Comparison of ENCODE assay signal across 22 cellular contexts in the genomic region with DNA sequence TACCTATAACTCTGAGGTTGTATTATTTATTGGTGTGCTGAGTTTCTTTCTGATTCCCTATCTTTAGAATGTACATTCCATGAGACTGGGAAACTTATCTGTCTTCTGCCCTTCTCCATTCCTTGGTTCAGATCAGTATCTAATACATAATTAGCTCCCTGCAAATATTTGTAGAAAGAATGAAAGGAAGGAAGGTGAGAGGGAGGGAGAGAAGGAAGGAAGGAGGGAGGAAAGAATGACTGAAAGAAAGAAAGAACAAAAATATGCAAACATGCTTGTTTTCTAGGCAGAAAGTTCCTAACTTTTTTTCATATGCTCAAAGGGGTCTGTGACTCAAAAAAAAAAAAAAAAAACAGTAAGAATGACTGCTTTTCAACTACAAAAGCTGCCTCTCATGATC. TPM values are rescaled to one million over a fixed set of nuclear protein-coding genes. Genes with fewer than 3 reads are reported as not detected.
DNase-seq lines count a peak whose midpoint lies in the region; ATAC-seq and TF ChIP-seq lines count a peak whose summit lies in the region.
"Had no signal": no experiment of that assay in that cellular context is flagged by ENCODE, and none has a peak within 500 bp of the region (broad histone marks: within the 10 kb centered on the region; RNA-seq: fewer than 3 reads in every experiment).

No MANE protein-coding gene starts in this region.

- no peak for TF ChIP-seq POLR2A in heart left ventricle (IDR thresholded peaks at IDR 0.05)
- TF ChIP-seq POLR2A in esophagus muscularis mucosa (IDR thresholded peaks at IDR 0.05; ENCODE audit: low read depth) = no peak

- no peak for TF ChIP-seq CTCF in SK-N-SH (IDR thresholded peaks at IDR 0.05)
- no peak for TF ChIP-seq CTCF in activated B cell treated with CpG ODN at 0.5 μM for 24 hours (IDR thresholded peaks at IDR 0.05)
- no peak for TF ChIP-seq CTCF in heart left ventricle (IDR thresholded peaks at IDR 0.05)
- no peak for TF ChIP-seq CTCF in esophagus muscularis mucosa (IDR thresholded peaks at IDR 0.05)

- H3K9me3 Mint-ChIP-seq in activated B cell treated with CpG ODN at 0.5 μM for 24 hours (peaks cover 2% of the 10 kb centered on the region), memory B cell (peaks cover 1% of the 10 kb centered on the region)
- H3K9me3 Mint-ChIP-seq in activated T-cell treated with anti-CD3 and anti-CD28 coated beads, Interleukin-2, amount 50 U/mL, for 72 hours = peaks cover 0 to 1% of the 10 kb centered on the region in 2 donors
- H3K9me3 Mint-ChIP-seq: GM23338 had no signal

- ATAC-seq in SK-N-SH treated with all-trans-retinoic acid at 6 μM for 48 hours (no peak), activated B cell treated with CpG ODN at 0.5 μM for 24 hours (ENCODE audit: low read depth) (no peak), memory B cell (ENCODE audit: low read depth) (no peak), heart left ventricle (no peak)
- ATAC-seq in activated T-cell treated with anti-CD3 and anti-CD28 coated beads, Interleukin-2, amount 50 U/mL, for 72 hours (replicated peaks in 1 of 2) = no peak
- ATAC-seq: GM23338 had no signal

- H3K4me3 ChIP-seq in SK-N-SH (ENCODE audit: low read depth in 2 of 2, low read length in 1 of 2) (no peak overlapping the region), heart left ventricle (no peak overlapping the region), esophagus muscularis mucosa (no peak overlapping the region)
- H3K4me3 ChIP-seq: GM23338, HAP-1, SK-N-MC had no signal

- H3K27me3 ChIP-seq in SK-N-SH (ENCODE audit: insufficient read depth) (no peaks in the 10 kb centered on the region), heart left ventricle (no peaks in the 10 kb centered on the region), esophagus muscularis mucosa (no peaks in the 10 kb centered on the region)
- H3K27me3 ChIP-seq: BE2C had no signal

- CTCF ChIA-PET in SK-N-SH (lab: Yijun Ruan, JAX) = no interaction called here
- CTCF ChIA-PET in activated B cell treated with CpG ODN at 0.5 μM for 24 hours (lab: Charles Lee) = interaction anchor here (0.7 kb wide), 1 partner anchor 773 kb away, joined by 3 read pairs; no protein-coding TSS in a partner anchor

- DNase-seq in SK-N-SH (no peak), activated B cell treated with CpG ODN at 0.5 μM for 24 hours (no peak), memory B cell (ENCODE audit: low spot score in 2 of 2) (no peak), heart left ventricle (no peak), esophagus muscularis mucosa (ENCODE audit: extremely low spot score) (no peak), CD1c-positive myeloid dendritic cell (ENCODE audit: extremely low spot score) (no peak)
- no peak for DNase-seq in activated T-cell treated with anti-CD3 and anti-CD28 coated beads, Interleukin-2, amount 50 U/mL, for 72 hours
- DNase-seq: BE2C, Kasumi-1, NCI-H1105, NCI-H146, NCI-H1930, NCI-H2107, NCI-H524, NCI-H774, SIG-M5 had no signal

- H2AFZ ChIP-seq in SK-N-SH (ENCODE audit: low read depth) = peak overlapping the region; percentile 41; the same call in 1 of the 2 replicates
- H2AFZ ChIP-seq: GM23338 had no signal

- H3K4me3 Mint-ChIP-seq in activated B cell treated with CpG ODN at 0.5 μM for 24 hours = no peak overlapping the region
- H3K4me3 Mint-ChIP-seq in memory B cell = no peak overlapping the region
- H3K4me3 Mint-ChIP-seq in activated T-cell treated with anti-CD3 and anti-CD28 coated beads, Interleukin-2, amount 50 U/mL, for 72 hours = no peak overlapping the region
- H3K4me3 Mint-ChIP-seq: CD14-positive monocyte, GM23338 had no signal

- no peaks in the 10 kb centered on the region for H3K36me3 ChIP-seq in SK-N-SH (replicated peaks in 1 of 2; ENCODE audit: control insufficient read depth in 1 of 2, insufficient read depth in 2 of 2, low read length in 1 of 2)
- H3K36me3 ChIP-seq in heart left ventricle = no peaks in the 10 kb centered on the region
- no peaks in the 10 kb centered on the region for H3K36me3 ChIP-seq in esophagus muscularis mucosa
- H3K36me3 ChIP-seq: BE2C, HAP-1 had no signal

- H3K27me3 Mint-ChIP-seq in activated B cell treated with CpG ODN at 0.5 μM for 24 hours (no peaks in the 10 kb centered on the region), memory B cell (no peaks in the 10 kb centered on the region)
- peaks cover 20% of the 10 kb centered on the region for H3K27me3 Mint-ChIP-seq in activated T-cell treated with anti-CD3 and anti-CD28 coated beads, Interleukin-2, amount 50 U/mL, for 72 hours (ENCODE audit: low read depth)

- H3K27ac ChIP-seq in SK-N-SH (ENCODE audit: low read depth in 2 of 2, low read length in 1 of 2) (no peak overlapping the region), heart left ventricle (no peak overlapping the region), esophagus muscularis mucosa (replicated peaks in 1 of 4) (no peak overlapping the region)
- H3K27ac ChIP-seq: 22Rv1, SK-N-MC had no signal

- H4K20me1 ChIP-seq in SK-N-SH (ENCODE audit: insufficient read depth) = no peaks in the 10 kb centered on the region

- intact Hi-C loops in activated B cell treated with CpG ODN at 0.5 μM for 24 hours (cut with micrococcal nuclease) (no loop called here), heart left ventricle (cut with DNase I) (loop anchor here in 5 of 10 donors (10.0 kb wide), 3 partner anchors 69 to 109 kb away; no protein-coding TSS in a partner anchor), esophagus muscularis mucosa (cut with DNase I) (loop anchor here (10.0 kb wide), 2 partner anchors 91 to 139 kb away; no protein-coding TSS in a partner anchor)

- TF ChIP-seq EP300 in SK-N-SH (IDR thresholded peaks at IDR 0.05; ENCODE audit: borderline replicate concordance in 1 of 2, low read depth in 1 of 2, low read length in 1 of 2) (no peak), esophagus muscularis mucosa (IDR thresholded peaks at IDR 0.05) (no peak)

- peaks cover 7% of the 10 kb centered on the region for H3F3A ChIP-seq in SK-N-SH (replicated peaks; ENCODE audit: insufficient read depth)

- H3K4me1 Mint-ChIP-seq in activated B cell treated with CpG ODN at 0.5 μM for 24 hours (peaks cover 22% of the 10 kb centered on the region), memory B cell (peaks cover 16% of the 10 kb centered on the region)
- peaks cover 20% of the 10 kb centered on the region for H3K4me1 Mint-ChIP-seq in activated T-cell treated with anti-CD3 and anti-CD28 coated beads, Interleukin-2, amount 50 U/mL, for 72 hours (ENCODE audit: low read depth)

- H3K4me1 ChIP-seq in SK-N-SH (ENCODE audit: control insufficient read depth in 1 of 2, insufficient read depth in 2 of 2, low read depth in 1 of 2, low read length in 1 of 2) (peaks cover 0 to 11% of the 10 kb centered on the region in 2 experiments; a peak in 3 of 4 replicates), heart left ventricle (peaks cover 0 to 11% (median 0%) of the 10 kb centered on the region in 12 donors), esophagus muscularis mucosa (peaks cover 0 to 11% (median 10%) of the 10 kb centered on the region in 4 donors)
- H3K4me1 ChIP-seq: BE2C had no signal

- no peaks in the 10 kb centered on the region for H3K9me2 ChIP-seq in SK-N-SH

- H3K27ac Mint-ChIP-seq in activated B cell treated with CpG ODN at 0.5 μM for 24 hours (peak overlapping the region; percentile 47), memory B cell (peak overlapping the region; percentile 45)
- no peak overlapping the region for H3K27ac Mint-ChIP-seq in activated T-cell treated with anti-CD3 and anti-CD28 coated beads, Interleukin-2, amount 50 U/mL, for 72 hours
- H3K27ac Mint-ChIP-seq: CD14-positive monocyte, GM23338 had no signal

- H3K4me2 ChIP-seq in SK-N-SH = no peak overlapping the region
- H3K4me2 ChIP-seq: GM23338 had no signal

- H3K36me3 Mint-ChIP-seq in activated B cell treated with CpG ODN at 0.5 μM for 24 hours (ENCODE audit: low read depth) (peaks cover 7% of the 10 kb centered on the region), memory B cell (peaks cover 1% of the 10 kb centered on the region)
- peaks cover 4 to 5% of the 10 kb centered on the region in 2 donors for H3K36me3 Mint-ChIP-seq in activated T-cell treated with anti-CD3 and anti-CD28 coated beads, Interleukin-2, amount 50 U/mL, for 72 hours (ENCODE audit: insufficient read depth in 2 of 2)
- H3K36me3 Mint-ChIP-seq: CD14-positive monocyte had no signal

- no peak for TF ChIP-seq RAD21 in SK-N-SH (IDR thresholded peaks at IDR 0.05; ENCODE audit: low read length)

- 0 out of 2 replicates have a peak, but pooled peaks cover under 1% of the 10 kb centered on the region for H3K79me2 ChIP-seq in SK-N-SH (ENCODE audit: insufficient read depth)

- H3K9ac ChIP-seq in SK-N-SH = no peak overlapping the region

- no peaks in the 10 kb centered on the region for H3K9me3 ChIP-seq in SK-N-SH
- peaks cover 0 to 9% (median 2%) of the 10 kb centered on the region in 12 donors for H3K9me3 ChIP-seq in heart left ventricle
- no peaks in the 10 kb centered on the region for H3K9me3 ChIP-seq in esophagus muscularis mucosa
- H3K9me3 ChIP-seq: BE2C, HAP-1 had no signal

- POLR2A ChIA-PET in SK-N-SH (lab: Yijun Ruan, JAX) = no interaction called here
- POLR2A ChIA-PET in activated B cell treated with CpG ODN at 0.5 μM for 24 hours (lab: Charles Lee) = interaction anchor here (1.0 kb wide), 1 partner anchor 47 kb away, joined by 19 read pairs; no protein-coding TSS in a partner anchor

TF ChIP-seq in SK-N-SH, 30 proteins besides CTCF, POLR2A, EP300 and RAD21 (continues in another document):
- TF ChIP-seq SIN3A (IDR thresholded peaks at IDR 0.05; ENCODE audit: borderline replicate concordance, low read depth, low read length) = no peak

TF ChIP-seq in SK-N-SH treated with all-trans-retinoic acid at 6 μM for 48 hours, 23 proteins besides CTCF, POLR2A, EP300 and RAD21 (continues in another document):
- TF ChIP-seq ZNF8 (CRISPR knock-in tag; IDR thresholded peaks at IDR 0.05) (no peak), PPARA (CRISPR knock-in tag; IDR thresholded peaks at IDR 0.05; ENCODE audit: borderline replicate concordance) (no peak)
- TF ChIP-seq, protein P1, sequence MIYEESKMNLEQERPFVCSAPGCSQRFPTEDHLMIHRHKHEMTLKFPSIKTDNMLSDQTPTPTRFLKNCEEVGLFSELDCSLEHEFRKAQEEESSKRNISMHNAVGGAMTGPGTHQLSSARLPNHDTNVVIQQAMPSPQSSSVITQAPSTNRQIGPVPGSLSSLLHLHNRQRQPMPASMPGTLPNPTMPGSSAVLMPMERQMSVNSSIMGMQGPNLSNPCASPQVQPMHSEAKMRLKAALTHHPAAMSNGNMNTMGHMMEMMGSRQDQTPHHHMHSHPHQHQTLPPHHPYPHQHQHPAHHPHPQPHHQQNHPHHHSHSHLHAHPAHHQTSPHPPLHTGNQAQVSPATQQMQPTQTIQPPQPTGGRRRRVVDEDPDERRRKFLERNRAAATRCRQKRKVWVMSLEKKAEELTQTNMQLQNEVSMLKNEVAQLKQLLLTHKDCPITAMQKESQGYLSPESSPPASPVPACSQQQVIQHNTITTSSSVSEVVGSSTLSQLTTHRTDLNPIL (CRISPR knock-in tag; IDR thresholded peaks at IDR 0.05; ENCODE audit: low read depth) = no peak

RNA-seq across cellular contexts. Expression of a gene that starts 3.9 kb away (rescaled TPM):
- polyA plus RNA-seq in SK-N-SH (2012; rRNA removed) (8.2 and 8.9 TPM in 2 replicates), heart left ventricle (1 to 10 TPM; 1.3 to 8.6 TPM)
- 9.6 and 10.1 TPM in 2 replicates for polyA plus RNA-seq in SK-N-SH (2012; cell fraction: cytosol; rRNA removed)
- polyA plus RNA-seq in SK-N-SH (2012; cell fraction: nucleus; rRNA removed) = 11.3 and 12.2 TPM in 2 replicates
- total RNA-seq in activated B cell treated with CpG ODN at 0.5 μM for 24 hours (59.9 and 64.5 TPM in 2 replicates), heart left ventricle (10 to 100 TPM in 3 of 9 donors, 1 to 10 TPM in 6; 5.7 to 12.2 (median 9.7) TPM), esophagus muscularis mucosa (10 to 100 TPM; 10.4 to 14.9 (median 13.2) TPM)
- total RNA-seq in activated T-cell treated with anti-CD3 and anti-CD28 coated beads, Interleukin-2, amount 50 U/mL, for 72 hours = 1 to 10 TPM; 2.3 to 3.9 TPM
